Comparison of ENCODE assay signal across 14 cellular contexts in the genomic region with DNA sequence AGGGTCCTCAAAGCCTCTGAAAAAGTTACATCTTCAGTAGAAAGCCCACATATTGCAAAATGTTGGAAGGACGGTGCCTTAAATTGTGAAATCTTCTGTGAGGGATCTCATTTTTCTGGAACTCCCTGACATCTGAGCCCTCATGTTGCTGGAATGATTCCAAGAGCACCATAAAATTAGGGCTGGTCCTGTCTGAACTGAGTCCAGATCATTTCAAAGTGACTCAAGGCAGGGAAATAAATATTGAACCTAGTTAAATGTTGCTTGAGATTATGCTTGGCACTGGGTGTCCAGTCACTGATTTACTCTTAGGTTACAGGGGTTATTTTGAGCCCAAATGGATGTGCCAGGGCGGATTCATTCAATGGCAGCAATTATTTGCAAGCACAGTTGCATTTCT.
A peak's percentile ranks its signal among the peaks of the same experiment; 100 is the strongest.
DNase-seq lines count a peak whose midpoint lies in the region; ATAC-seq and TF ChIP-seq lines count a peak whose summit lies in the region.
"Had no signal": no experiment of that assay in that cellular context is flagged by ENCODE, and none has a peak within 500 bp of the region (broad histone marks: within the 10 kb centered on the region; RNA-seq: fewer than 3 reads in every experiment).

No MANE protein-coding gene starts in this region.

- H4K20me1 ChIP-seq in mammary epithelial cell (ENCODE audit: insufficient read depth, low read length): no peaks in the 10 kb centered on the region

- H3K27ac Mint-ChIP-seq in HFFc6: no peak overlapping the region
- H3K27ac Mint-ChIP-seq: activated T-cell treated with anti-CD3 and anti-CD28 coated beads, Interleukin-2, amount 50 U/mL, for 72 hours; CD8-positive, alpha-beta T cell; naive B cell; stimulated activated memory B cell treated with anti-CD40 and anti-IgM and Interleukin-4, amounts not matched to agents 10 μg/mL and 1 μg/mL and 100 μg/mL, for 72 hours had no signal

- H3K4me1 Mint-ChIP-seq in HFFc6 (ENCODE audit: low read depth): peaks cover 12% of the 10 kb centered on the region
- H3K4me1 Mint-ChIP-seq: central memory CD8-positive, alpha-beta T cell; stimulated activated memory B cell treated with anti-CD40 and anti-IgM and Interleukin-4, amounts not matched to agents 10 μg/mL and 1 μg/mL and 100 μg/mL, for 72 hours had no signal

- intact Hi-C loops in mammary epithelial cell (cut with micrococcal nuclease) (loop anchor here (10.0 kb wide), 1 partner anchor 178 kb away; no protein-coding TSS in a partner anchor), right lobe of liver (cut with DNase I) (no loop called here), ascending aorta (cut with DNase I) (no loop called here)

- no peaks in the 10 kb centered on the region for H3K9me3 Mint-ChIP-seq in HFFc6
- H3K9me3 Mint-ChIP-seq: activated T-cell treated with anti-CD3 and anti-CD28 coated beads, Interleukin-2, amount 50 U/mL, for 72 hours; CD8-positive, alpha-beta T cell; central memory CD8-positive, alpha-beta T cell; stimulated activated memory B cell treated with anti-CD40 and anti-IgM and Interleukin-4, amounts not matched to agents 10 μg/mL and 1 μg/mL and 100 μg/mL, for 72 hours had no signal

- H3K27me3 Mint-ChIP-seq in HFFc6 (ENCODE audit: insufficient read depth): peaks cover 3% of the 10 kb centered on the region
- H3K27me3 Mint-ChIP-seq: central memory CD8-positive, alpha-beta T cell; naive B cell; stimulated activated memory B cell treated with anti-CD40 and anti-IgM and Interleukin-4, amounts not matched to agents 10 μg/mL and 1 μg/mL and 100 μg/mL, for 72 hours had no signal

- BruUV-seq in mammary epithelial cell (replicated peaks; lab: Mats Ljungman, UMichigan): no TSS peak

- no peaks in the 10 kb centered on the region for H3K36me3 ChIP-seq in ACC112 (ENCODE audit: insufficient read depth, low read length)
- no peaks in the 10 kb centered on the region for H3K36me3 ChIP-seq in mammary epithelial cell (ENCODE audit: insufficient read depth, low read length)
- H3K36me3 ChIP-seq in right lobe of liver: no peaks in the 10 kb centered on the region
- no peaks in the 10 kb centered on the region for H3K36me3 ChIP-seq in WERI-Rb-1
- no peaks in the 10 kb centered on the region for H3K36me3 ChIP-seq in ascending aorta

- no peak overlapping the region for H3K4me2 ChIP-seq in mammary epithelial cell (ENCODE audit: insufficient read depth, low read depth, low read length)

- no peak for TF ChIP-seq POLR2A in right lobe of liver (IDR thresholded peaks at IDR 0.05)

- dilution Hi-C loops in mammary epithelial cell (cut with HindIII; ENCODE audit: low sequenced_read_pairs): no loop called here

- CTCF ChIA-PET in mammary epithelial cell (lab: Charles Lee; ENCODE audit: low non-redundant PET): no interaction called here

- H3K9me3 ChIP-seq in mammary epithelial cell (replicated peaks; ENCODE audit: insufficient read depth, low read length): no peaks in the 10 kb centered on the region
- no peaks in the 10 kb centered on the region for H3K9me3 ChIP-seq in right lobe of liver
- H3K9me3 ChIP-seq in WERI-Rb-1 (ENCODE audit: severe bottlenecking): no peaks in the 10 kb centered on the region
- no peaks in the 10 kb centered on the region for H3K9me3 ChIP-seq in ascending aorta

- H3K27ac ChIP-seq in ACC112 (ENCODE audit: low read depth, low read length): no peak overlapping the region
- H3K27ac ChIP-seq in mammary epithelial cell (ENCODE audit: insufficient read depth, low read depth, low read length): no peak overlapping the region
- H3K27ac ChIP-seq in right lobe of liver: peak overlapping the region in 1 of 3 donors; percentile 30
- no peak overlapping the region for H3K27ac ChIP-seq in WERI-Rb-1
- H3K27ac ChIP-seq in ascending aorta: no peak overlapping the region

- H3K4me3 ChIP-seq in ACC112 (ENCODE audit: low read depth, low read length) (no peak overlapping the region), mammary epithelial cell (replicated peaks in 1 of 3; ENCODE audit: insufficient read depth in 1 of 3, low read depth in 2 of 3, low read length in 3 of 3) (no peak overlapping the region), right lobe of liver (no peak overlapping the region), WERI-Rb-1 (ENCODE audit: low read depth, low read length) (no peak overlapping the region), ascending aorta (no peak overlapping the region)

- TF ChIP-seq CTCF in HFFc6 (IDR thresholded peaks at IDR 0.05) (no peak), mammary epithelial cell (conservative IDR thresholded peaks at IDR 0.05 in 1 of 2, IDR thresholded peaks at IDR 0.05 in 1 of 2; ENCODE audit: extremely low read depth in 1 of 2, insufficient read depth in 1 of 2, low read depth in 1 of 2, low read length in 2 of 2) (no peak), right lobe of liver (IDR thresholded peaks at IDR 0.05) (no peak), WERI-Rb-1 (IDR thresholded peaks at IDR 0.05; ENCODE audit: low read depth, low read length) (no peak), ascending aorta (IDR thresholded peaks at IDR 0.05) (no peak)

- no peak overlapping the region for H3K4me3 Mint-ChIP-seq in HFFc6
- H3K4me3 Mint-ChIP-seq: activated T-cell treated with anti-CD3 and anti-CD28 coated beads, Interleukin-2, amount 50 U/mL, for 72 hours; CD8-positive, alpha-beta T cell; central memory CD8-positive, alpha-beta T cell; naive B cell; stimulated activated memory B cell treated with anti-CD40 and anti-IgM and Interleukin-4, amounts not matched to agents 10 μg/mL and 1 μg/mL and 100 μg/mL, for 72 hours had no signal

- H3K4me1 ChIP-seq in ACC112 (ENCODE audit: control insufficient read depth, insufficient read depth, low read length, unreplicated experiment): peaks cover 28% of the 10 kb centered on the region
- no peaks in the 10 kb centered on the region for H3K4me1 ChIP-seq in mammary epithelial cell (ENCODE audit: insufficient read depth, low read length)
- peaks cover 0 to 39% (median 5%) of the 10 kb centered on the region in 4 donors for H3K4me1 ChIP-seq in right lobe of liver
- H3K4me1 ChIP-seq in ascending aorta: peaks cover 0 to 6% of the 10 kb centered on the region in 2 donors

- H3K27me3 ChIP-seq in ACC112 (ENCODE audit: insufficient read depth, low read length): no peaks in the 10 kb centered on the region
- no peaks in the 10 kb centered on the region for H3K27me3 ChIP-seq in mammary epithelial cell (ENCODE audit: insufficient read depth, low read length)
- H3K27me3 ChIP-seq in right lobe of liver: no peaks in the 10 kb centered on the region
- H3K27me3 ChIP-seq in WERI-Rb-1 (ENCODE audit: insufficient read depth, low read depth, severe bottlenecking): no peaks in the 10 kb centered on the region
- H3K27me3 ChIP-seq in ascending aorta: no peaks in the 10 kb centered on the region

- H3K9ac ChIP-seq in mammary epithelial cell (ENCODE audit: insufficient read depth, low read length): no peak overlapping the region

- in situ Hi-C loops in mammary epithelial cell (cut with MboI; ENCODE audit: low sequenced_read_pairs in 2 of 2): loop anchor here (25.0 kb wide), 2 partner anchors 310 to 365 kb away; no protein-coding TSS in a partner anchor

- H3K36me3 Mint-ChIP-seq in HFFc6 (ENCODE audit: low read depth): no peaks in the 10 kb centered on the region
- H3K36me3 Mint-ChIP-seq: CD8-positive, alpha-beta T cell; naive B cell; stimulated activated memory B cell treated with anti-CD40 and anti-IgM and Interleukin-4, amounts not matched to agents 10 μg/mL and 1 μg/mL and 100 μg/mL, for 72 hours had no signal

- 38% methylated on average over 2 of the region's 2 CpGs for WGBS in mammary epithelial cell (ENCODE audit: low coverage, missing lambda C conversion rate)
- WGBS in right lobe of liver (ENCODE audit: insufficient coverage, low coverage, low lambda C conversion rate, missing lambda C conversion rate): 24% methylated on average over 2 of the region's 2 CpGs

- peak; percentile 29 for DNase-seq in HFFc6
- DNase-seq in mammary epithelial cell: peak; percentile 51
- peak in 1 of 3 donors; percentile 48 for DNase-seq in right lobe of liver
- no peak for DNase-seq in D341Med (ENCODE audit: low spot score)
- DNase-seq in WERI-Rb-1: no peak
- no peak for DNase-seq in ascending aorta (ENCODE audit: low spot score in 2 of 2)
- DNase-seq: activated T-cell treated with anti-CD3 and anti-CD28 coated beads, Interleukin-2, amount 50 U/mL, for 72 hours; CD8-positive, alpha-beta T cell; hippocampal formation; naive B cell had no signal

- H2AFZ ChIP-seq in ACC112 (ENCODE audit: low read length, unreplicated experiment) (peak overlapping the region; percentile 11), mammary epithelial cell (ENCODE audit: low read depth, low read length) (no peak overlapping the region)

- no peaks in the 10 kb centered on the region for H3K79me2 ChIP-seq in ACC112 (ENCODE audit: control insufficient read depth, insufficient read depth, low read length, unreplicated experiment)
- no peaks in the 10 kb centered on the region for H3K79me2 ChIP-seq in mammary epithelial cell (ENCODE audit: insufficient read depth, low read length)

- ATAC-seq in right lobe of liver: peak in 3 of 4 donors; percentile 50 to 77 (median 50)
- ATAC-seq in HG03520 (IDR thresholded peaks at IDR 0.05; ENCODE audit: unreplicated experiment): no peak
- ATAC-seq: activated T-cell treated with anti-CD3 and anti-CD28 coated beads, Interleukin-2, amount 50 U/mL, for 72 hours; CD8-positive, alpha-beta T cell; stimulated activated memory B cell treated with anti-CD40 and anti-IgM and Interleukin-4, amounts not matched to agents 10 μg/mL and 1 μg/mL and 100 μg/mL, for 72 hours had no signal

Comparison
In these comparisons a context has a peak if more than half of its experiments do, and no peak if none do; other contexts are left out.
1. DNase-seq: peak in HFFc6 (single experiment) and mammary epithelial cell (single experiment); none in D341Med (single experiment), WERI-Rb-1 (single experiment) and ascending aorta (0 of 2).